ENCODE assay signal across 1 cellular context in the genomic region with DNA sequence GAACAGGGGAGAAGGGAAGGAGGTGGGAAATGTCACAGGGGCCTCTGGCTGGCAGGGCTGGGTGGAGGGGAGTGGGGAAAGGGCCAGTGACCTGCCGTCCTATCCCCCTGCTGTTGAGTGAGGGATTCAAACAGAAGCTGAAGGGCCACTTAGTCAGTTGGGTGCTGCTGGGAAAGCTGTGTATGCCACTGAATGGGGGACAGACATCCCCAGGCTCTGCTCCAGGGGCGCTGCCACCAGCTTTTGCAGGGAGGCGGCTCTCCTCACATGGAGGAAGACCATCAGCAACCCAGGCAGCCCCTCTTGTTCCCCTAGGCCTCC.
TF ChIP-seq lines count a peak whose summit lies in the region.

No MANE protein-coding gene starts in this region.

TF ChIP-seq in GM23338, 12 proteins besides CTCF, POLR2A, EP300 and RAD21 (continued from another document):
- TF ChIP-seq, protein P1, sequence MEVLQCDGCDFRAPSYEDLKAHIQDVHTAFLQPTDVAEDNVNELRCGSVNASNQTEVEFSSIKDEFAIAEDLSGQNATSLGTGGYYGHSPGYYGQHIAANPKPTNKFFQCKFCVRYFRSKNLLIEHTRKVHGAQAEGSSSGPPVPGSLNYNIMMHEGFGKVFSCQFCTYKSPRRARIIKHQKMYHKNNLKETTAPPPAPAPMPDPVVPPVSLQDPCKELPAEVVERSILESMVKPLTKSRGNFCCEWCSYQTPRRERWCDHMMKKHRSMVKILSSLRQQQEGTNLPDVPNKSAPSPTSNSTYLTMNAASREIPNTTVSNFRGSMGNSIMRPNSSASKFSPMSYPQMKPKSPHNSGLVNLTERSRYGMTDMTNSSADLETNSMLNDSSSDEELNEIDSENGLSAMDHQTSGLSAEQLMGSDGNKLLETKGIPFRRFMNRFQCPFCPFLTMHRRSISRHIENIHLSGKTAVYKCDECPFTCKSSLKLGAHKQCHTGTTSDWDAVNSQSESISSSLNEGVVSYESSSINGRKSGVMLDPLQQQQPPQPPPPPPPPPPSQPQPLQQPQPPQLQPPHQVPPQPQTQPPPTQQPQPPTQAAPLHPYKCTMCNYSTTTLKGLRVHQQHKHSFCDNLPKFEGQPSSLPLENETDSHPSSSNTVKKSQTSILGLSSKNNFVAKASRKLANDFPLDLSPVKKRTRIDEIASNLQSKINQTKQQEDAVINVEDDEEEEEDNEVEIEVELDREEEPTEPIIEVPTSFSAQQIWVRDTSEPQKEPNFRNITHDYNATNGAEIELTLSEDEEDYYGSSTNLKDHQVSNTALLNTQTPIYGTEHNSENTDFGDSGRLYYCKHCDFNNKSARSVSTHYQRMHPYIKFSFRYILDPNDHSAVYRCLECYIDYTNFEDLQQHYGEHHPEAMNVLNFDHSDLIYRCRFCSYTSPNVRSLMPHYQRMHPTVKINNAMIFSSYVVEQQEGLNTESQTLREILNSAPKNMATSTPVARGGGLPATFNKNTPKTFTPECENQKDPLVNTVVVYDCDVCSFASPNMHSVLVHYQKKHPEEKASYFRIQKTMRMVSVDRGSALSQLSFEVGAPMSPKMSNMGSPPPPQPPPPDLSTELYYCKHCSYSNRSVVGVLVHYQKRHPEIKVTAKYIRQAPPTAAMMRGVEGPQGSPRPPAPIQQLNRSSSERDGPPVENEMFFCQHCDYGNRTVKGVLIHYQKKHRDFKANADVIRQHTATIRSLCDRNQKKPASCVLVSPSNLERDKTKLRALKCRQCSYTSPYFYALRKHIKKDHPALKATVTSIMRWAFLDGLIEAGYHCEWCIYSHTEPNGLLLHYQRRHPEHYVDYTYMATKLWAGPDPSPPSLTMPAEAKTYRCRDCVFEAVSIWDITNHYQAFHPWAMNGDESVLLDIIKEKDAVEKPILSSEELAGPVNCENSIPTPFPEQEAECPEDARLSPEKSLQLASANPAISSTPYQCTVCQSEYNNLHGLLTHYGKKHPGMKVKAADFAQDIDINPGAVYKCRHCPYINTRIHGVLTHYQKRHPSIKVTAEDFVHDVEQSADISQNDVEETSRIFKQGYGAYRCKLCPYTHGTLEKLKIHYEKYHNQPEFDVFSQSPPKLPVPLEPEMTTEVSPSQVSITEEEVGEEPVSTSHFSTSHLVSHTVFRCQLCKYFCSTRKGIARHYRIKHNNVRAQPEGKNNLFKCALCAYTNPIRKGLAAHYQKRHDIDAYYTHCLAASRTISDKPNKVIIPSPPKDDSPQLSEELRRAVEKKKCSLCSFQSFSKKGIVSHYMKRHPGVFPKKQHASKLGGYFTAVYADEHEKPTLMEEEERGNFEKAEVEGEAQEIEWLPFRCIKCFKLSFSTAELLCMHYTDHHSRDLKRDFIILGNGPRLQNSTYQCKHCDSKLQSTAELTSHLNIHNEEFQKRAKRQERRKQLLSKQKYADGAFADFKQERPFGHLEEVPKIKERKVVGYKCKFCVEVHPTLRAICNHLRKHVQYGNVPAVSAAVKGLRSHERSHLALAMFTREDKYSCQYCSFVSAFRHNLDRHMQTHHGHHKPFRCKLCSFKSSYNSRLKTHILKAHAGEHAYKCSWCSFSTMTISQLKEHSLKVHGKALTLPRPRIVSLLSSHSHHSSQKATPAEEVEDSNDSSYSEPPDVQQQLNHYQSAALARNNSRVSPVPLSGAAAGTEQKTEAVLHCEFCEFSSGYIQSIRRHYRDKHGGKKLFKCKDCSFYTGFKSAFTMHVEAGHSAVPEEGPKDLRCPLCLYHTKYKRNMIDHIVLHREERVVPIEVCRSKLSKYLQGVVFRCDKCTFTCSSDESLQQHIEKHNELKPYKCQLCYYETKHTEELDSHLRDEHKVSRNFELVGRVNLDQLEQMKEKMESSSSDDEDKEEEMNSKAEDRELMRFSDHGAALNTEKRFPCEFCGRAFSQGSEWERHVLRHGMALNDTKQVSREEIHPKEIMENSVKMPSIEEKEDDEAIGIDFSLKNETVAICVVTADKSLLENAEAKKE (CRISPR knock-in tag; IDR thresholded peaks at IDR 0.05) = no peak
